In genomic region chr2:43021791-43022500, GRCh38 we compare ENCODE assay signal across 1 cellular context.
TF ChIP-seq lines count a peak whose summit lies in the region.

No MANE protein-coding gene starts in this region.

TF ChIP-seq in GM12878, 131 proteins besides CTCF, POLR2A, EP300 and RAD21 (continued from another document):
- TF ChIP-seq ZNF384 (IDR thresholded peaks at IDR 0.05; ENCODE audit: borderline replicate concordance, low read depth, low read length) (no peak), PML (IDR thresholded peaks at IDR 0.05; ENCODE audit: low read length) (no peak), ESRRA (IDR thresholded peaks at IDR 0.05; ENCODE audit: low read length) (no peak), NKRF (conservative IDR thresholded peaks at IDR 0.05) (no peak), KAT2A (conservative IDR thresholded peaks at IDR 0.05; ENCODE audit: control insufficient read depth, low read depth, low read length) (no peak), SUPT20H (IDR thresholded peaks at IDR 0.05; ENCODE audit: borderline replicate concordance, control insufficient read depth, low read depth, low read length) (no peak), BACH1 (IDR thresholded peaks at IDR 0.05; ENCODE audit: borderline replicate concordance) (no peak), ZBTB40 (IDR thresholded peaks at IDR 0.05; ENCODE audit: borderline replicate concordance) (no peak)
